10 cellular contexts compared by ENCODE assay signal in genomic region chr2:191760655-191761054, GRCh38.
"Had no signal": no experiment of that assay in that cellular context is flagged by ENCODE, and none has a peak within 500 bp of the region (broad histone marks: within the 10 kb centered on the region; RNA-seq: fewer than 3 reads in every experiment).

No MANE protein-coding gene starts in this region.

- H3K27ac ChIP-seq: GM23248, KMS-11 had no signal

- H3K4me2 ChIP-seq: KMS-11 had no signal

- FAIRE-seq: H54, HTR-8/SVneo had no signal

- H3K4me3 ChIP-seq: GM23248 had no signal

- DNase-seq: GM23248, GOT3, H9, HCEC 1CT, HFFc6, Karpas-422, KBM-7 had no signal

- H2AFZ ChIP-seq: GM23248 had no signal

- H3K9ac ChIP-seq: GM23248, KMS-11 had no signal
